ENCODE assay signal across 1 cellular context in genomic region chr19:41363753-41364545, GRCh38.
TF ChIP-seq lines count a peak whose summit lies in the region.

Gene B9D2 (minus strand): TSS chr19:41364149. CDS start chr19:41363519, 630 bp downstream.

TF ChIP-seq in K562, 482 proteins besides CTCF, POLR2A, EP300 and RAD21 (continued from another document and continues in another):
- peak; percentile 75 for TF ChIP-seq ZBTB40 (IDR thresholded peaks at IDR 0.05)
- TF ChIP-seq ZBTB40 (CRISPR knock-in tag; IDR thresholded peaks at IDR 0.05): no peak
- TF ChIP-seq NUFIP1 (IDR thresholded peaks at IDR 0.05; ENCODE audit: partially characterized antibody): no peak
- TF ChIP-seq POU5F1 (IDR thresholded peaks at IDR 0.05; ENCODE audit: borderline replicate concordance, low read depth, low read length, partially characterized antibody): no peak
- 0 out of 2 replicates have a peak, but pooled peaks have one; percentile 25 for TF ChIP-seq KLF6 (CRISPR knock-in tag; IDR thresholded peaks at IDR 0.05; ENCODE audit: borderline replicate concordance)
- 0 out of 2 replicates have a peak, but pooled peaks have one; percentile 52 for TF ChIP-seq PML (IDR thresholded peaks at IDR 0.05; ENCODE audit: low read length)
- peak; percentile 64; the same call in 1 of the 2 replicates for TF ChIP-seq ZBTB26 (CRISPR knock-in tag; IDR thresholded peaks at IDR 0.05)
- no peak for TF ChIP-seq MIER1 (IDR thresholded peaks at IDR 0.05; ENCODE audit: low read depth)
- TF ChIP-seq ZNF274 (IDR thresholded peaks at IDR 0.05; ENCODE audit: borderline replicate concordance, low read depth, low read length): no peak
- no peak for TF ChIP-seq HDGF (IDR thresholded peaks at IDR 0.05)
- TF ChIP-seq TGIF2 (CRISPR knock-in tag; IDR thresholded peaks at IDR 0.05): no peak
- TF ChIP-seq GABPA (tag; conservative IDR thresholded peaks at IDR 0.05; ENCODE audit: low read depth): peak; percentile 71
- TF ChIP-seq SMARCA5 (IDR thresholded peaks at IDR 0.05): no peak
- no peak for TF ChIP-seq CBX3 (IDR thresholded peaks at IDR 0.05; ENCODE audit: borderline replicate concordance in 1 of 2, low read length in 2 of 2)
- TF ChIP-seq NR2C2 (CRISPR knock-in tag; IDR thresholded peaks at IDR 0.05): no peak
- TF ChIP-seq NR2C2 (tag; IDR thresholded peaks at IDR 0.05): peak; percentile 83
- TF ChIP-seq STAG1 (CRISPR knock-in tag; IDR thresholded peaks at IDR 0.05; ENCODE audit: borderline replicate concordance): no peak
- peak; percentile 65; the same call in 1 of the 2 replicates for TF ChIP-seq THRB (CRISPR knock-in tag; conservative IDR thresholded peaks at IDR 0.05)
- 0 out of 2 replicates have a peak, but pooled peaks have one; percentile 70 for TF ChIP-seq ELK3 (CRISPR knock-in tag; IDR thresholded peaks at IDR 0.05)
- peak; percentile 53 for TF ChIP-seq TBP (optimal IDR thresholded peaks at IDR 0.05; ENCODE audit: low read depth, low read length)
- 0 out of 4 replicates have a peak, but pooled peaks of 1 of the 2 experiments have one; percentile 43 for TF ChIP-seq UBTF (IDR thresholded peaks at IDR 0.05; ENCODE audit: borderline replicate concordance in 1 of 2, low read depth in 2 of 2, low read length in 2 of 2)
- no peak for TF ChIP-seq GABPB2 (CRISPR knock-in tag; conservative IDR thresholded peaks at IDR 0.05)
- peak; percentile 38; the same call in 1 of the 2 replicates for TF ChIP-seq ZNF175 (CRISPR knock-in tag; IDR thresholded peaks at IDR 0.05; ENCODE audit: low read depth)
- TF ChIP-seq ELF4 (CRISPR knock-in tag; IDR thresholded peaks at IDR 0.05): peak; percentile 72; the same call in 1 of the 2 replicates
- no peak for TF ChIP-seq CHCHD3 (CRISPR knock-in tag; IDR thresholded peaks at IDR 0.05)
- peak; percentile 66; the same call in 1 of the 2 replicates for TF ChIP-seq HBP1 (CRISPR knock-in tag; IDR thresholded peaks at IDR 0.05)
- peak; percentile 49 for TF ChIP-seq CHD1 (IDR thresholded peaks at IDR 0.05; ENCODE audit: low read length)
- peak; percentile 76; the same call in 1 of the 2 replicates for TF ChIP-seq HIVEP1 (CRISPR knock-in tag; IDR thresholded peaks at IDR 0.05)
- peak; percentile 98 to 100 (median 100) for TF ChIP-seq YY1 (IDR thresholded peaks at IDR 0.05; ENCODE audit: borderline replicate concordance in 1 of 3, control insufficient read depth in 1 of 3, extremely low read depth in 1 of 3, insufficient read depth in 3 of 3, insufficient read length in 1 of 3, insufficient replicate concordance in 2 of 3, low read depth in 1 of 3, low read length in 2 of 3)
- peak; percentile 28 to 47; a peak in 1 of 4 replicates for TF ChIP-seq TEAD1 (CRISPR knock-in tag; IDR thresholded peaks at IDR 0.05)
- peak; percentile 51 for TF ChIP-seq OTX1 (CRISPR knock-in tag; IDR thresholded peaks at IDR 0.05)
- TF ChIP-seq NCOR1 (IDR thresholded peaks at IDR 0.05): no peak
- peak; percentile 47; the same call in 1 of the 2 replicates for TF ChIP-seq MBD2 (IDR thresholded peaks at IDR 0.05; ENCODE audit: borderline replicate concordance, low read depth)
- peak; percentile 92 for TF ChIP-seq HINFP (tag; conservative IDR thresholded peaks at IDR 0.05; ENCODE audit: low read depth)
- TF ChIP-seq SP2 (IDR thresholded peaks at IDR 0.05; ENCODE audit: extremely low read depth, low read depth, low read length, poor library complexity, severe bottlenecking): peak; percentile 56
- no peak for TF ChIP-seq ZNF143 (CRISPR knock-in tag; IDR thresholded peaks at IDR 0.05)
- no peak for TF ChIP-seq SAFB2 (IDR thresholded peaks at IDR 0.05; ENCODE audit: borderline replicate concordance, low read depth, low read length, severe bottlenecking)
- TF ChIP-seq NFE2 (IDR thresholded peaks at IDR 0.05; ENCODE audit: low read depth): no peak
- TF ChIP-seq CEBPZ (IDR thresholded peaks at IDR 0.05; ENCODE audit: borderline replicate concordance, low read depth, low read length): no peak
